17 cellular contexts compared by ENCODE assay signal in the genomic region with DNA sequence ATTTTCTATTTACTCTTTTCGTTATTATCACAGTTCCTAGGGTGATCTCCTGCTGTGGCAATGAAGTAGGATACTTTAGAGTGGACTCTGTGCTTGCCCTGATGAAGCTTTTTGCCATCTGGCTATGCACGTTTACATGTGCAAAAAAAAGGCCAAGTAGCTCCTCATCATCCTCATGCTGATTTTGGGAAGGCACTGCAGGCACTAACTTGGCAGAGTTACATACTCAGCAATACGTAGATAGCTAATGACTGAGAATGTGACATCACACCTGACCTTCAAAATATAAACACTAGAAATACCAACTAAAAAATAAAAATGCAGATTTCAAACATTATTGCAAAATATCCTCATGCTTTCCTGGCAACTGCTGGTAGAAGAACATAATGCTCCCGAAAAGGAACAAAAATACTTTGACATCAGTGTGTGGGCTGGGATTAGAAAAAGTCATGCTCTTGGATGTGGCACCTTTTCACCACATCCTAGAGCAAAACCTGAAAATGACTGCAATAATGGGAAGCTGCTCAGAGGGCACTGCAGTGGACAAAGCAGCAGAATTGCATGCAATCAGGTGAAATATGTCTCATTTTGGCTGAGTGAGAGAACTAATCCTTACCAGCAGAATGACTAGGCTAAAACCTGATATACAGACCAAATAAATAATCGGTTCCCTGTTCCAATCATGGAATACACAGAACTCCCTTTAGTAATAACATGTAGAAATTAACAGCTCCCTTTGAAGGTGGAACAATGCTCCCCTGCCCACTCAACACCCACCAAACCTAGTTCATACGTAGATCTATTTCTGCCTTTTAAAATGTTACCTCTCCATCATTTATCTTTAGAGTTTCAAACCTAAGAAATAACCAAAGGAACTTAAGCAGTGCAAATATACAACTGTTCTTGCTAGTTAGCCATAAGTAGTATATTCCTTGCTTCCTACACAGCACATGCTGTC.
A peak's percentile ranks its signal among the peaks of the same experiment; 100 is the strongest.
DNase-seq lines count a peak whose midpoint lies in the region; ATAC-seq and TF ChIP-seq lines count a peak whose summit lies in the region.
"Had no signal": no experiment of that assay in that cellular context is flagged by ENCODE, and none has a peak within 500 bp of the region (broad histone marks: within the 10 kb centered on the region; RNA-seq: fewer than 3 reads in every experiment).

No MANE protein-coding gene starts in this region.

- H3K27ac ChIP-seq in muscle layer of duodenum (ENCODE audit: low read length): peak overlapping the region; percentile 11

- no peaks in the 10 kb centered on the region for H3K27me3 Mint-ChIP-seq in stimulated activated memory B cell treated with anti-CD40 and anti-IgM and Interleukin-4, amounts not matched to agents 10 μg/mL and 1 μg/mL and 100 μg/mL, for 72 hours
- no peaks in the 10 kb centered on the region for H3K27me3 Mint-ChIP-seq in natural killer cell treated with Interleukin-12 subunit alpha and Interleukin-12 subunit beta and Interleukin-15 and Interleukin-18, amount 100 ng/mL, for 72 hours
- H3K27me3 Mint-ChIP-seq: B cell; CD4-positive, CD25-positive, alpha-beta regulatory T cell had no signal

- peaks cover 6% of the 10 kb centered on the region for H3K36me3 Mint-ChIP-seq in stimulated activated memory B cell treated with anti-CD40 and anti-IgM and Interleukin-4, amounts not matched to agents 10 μg/mL and 1 μg/mL and 100 μg/mL, for 72 hours
- no peaks in the 10 kb centered on the region for H3K36me3 Mint-ChIP-seq in natural killer cell treated with Interleukin-12 subunit alpha and Interleukin-12 subunit beta and Interleukin-15 and Interleukin-18, amount 100 ng/mL, for 72 hours

- intact Hi-C loops in mucosa of descending colon (cut with DNase I, micrococcal nuclease): no loop called here

- H3K9ac ChIP-seq in adipocyte (ENCODE audit: low read length): no peak overlapping the region

- no peak overlapping the region for H3K4me3 Mint-ChIP-seq in stimulated activated memory B cell treated with anti-CD40 and anti-IgM and Interleukin-4, amounts not matched to agents 10 μg/mL and 1 μg/mL and 100 μg/mL, for 72 hours
- H3K4me3 Mint-ChIP-seq in natural killer cell treated with Interleukin-12 subunit alpha and Interleukin-12 subunit beta and Interleukin-15 and Interleukin-18, amount 100 ng/mL, for 72 hours: no peak overlapping the region
- H3K4me3 Mint-ChIP-seq: B cell; CD4-positive, CD25-positive, alpha-beta regulatory T cell had no signal

- TF ChIP-seq CTCF in mucosa of descending colon (IDR thresholded peaks at IDR 0.05): no peak

- peaks cover 12% of the 10 kb centered on the region for H3K4me1 ChIP-seq in adipocyte (ENCODE audit: control insufficient read depth, insufficient read depth, low read length)
- peaks cover 0 to 5% of the 10 kb centered on the region in 2 donors for H3K4me1 ChIP-seq in muscle layer of duodenum (ENCODE audit: control insufficient read depth in 1 of 2, insufficient read depth in 2 of 2, low read length in 2 of 2)
- H3K4me1 ChIP-seq in mucosa of descending colon (ENCODE audit: low read depth): no peaks in the 10 kb centered on the region

- no peaks in the 10 kb centered on the region for H3K4me1 Mint-ChIP-seq in stimulated activated memory B cell treated with anti-CD40 and anti-IgM and Interleukin-4, amounts not matched to agents 10 μg/mL and 1 μg/mL and 100 μg/mL, for 72 hours
- H3K4me1 Mint-ChIP-seq in natural killer cell treated with Interleukin-12 subunit alpha and Interleukin-12 subunit beta and Interleukin-15 and Interleukin-18, amount 100 ng/mL, for 72 hours (ENCODE audit: low read depth in 2 of 2): no peaks in the 10 kb centered on the region
- H3K4me1 Mint-ChIP-seq: B cell; CD4-positive, CD25-positive, alpha-beta regulatory T cell had no signal

- H3K9me3 ChIP-seq in adipocyte (ENCODE audit: control insufficient read depth, low read length) (no peaks in the 10 kb centered on the region), muscle layer of duodenum (ENCODE audit: control insufficient read depth in 1 of 2, low read length in 2 of 2) (no peaks in the 10 kb centered on the region), mucosa of descending colon (no peaks in the 10 kb centered on the region)

- no peaks in the 10 kb centered on the region for H3K36me3 ChIP-seq in adipocyte (ENCODE audit: control insufficient read depth, insufficient read depth, low read length, severe bottlenecking)
- H3K36me3 ChIP-seq in muscle layer of duodenum (ENCODE audit: control insufficient read depth in 1 of 2, insufficient read depth in 2 of 2, low read length in 2 of 2): no peaks in the 10 kb centered on the region
- H3K36me3 ChIP-seq in mucosa of descending colon (ENCODE audit: low read depth): no peaks in the 10 kb centered on the region

- DNase-seq in G401 (ENCODE audit: low spot score) (peak; percentile 76), adipocyte (ENCODE audit: low read depth) (peak; percentile 65), fibroblast of gingiva (ENCODE audit: low read depth) (peak; percentile 92), mucosa of descending colon (no peak)
- DNase-seq in natural killer cell treated with Interleukin-12 subunit alpha and Interleukin-12 subunit beta and Interleukin-15 and Interleukin-18, amount 100 ng/mL, for 72 hours (ENCODE audit: low spot score): no peak
- DNase-seq: ACHN; CD4-positive, CD25-positive, alpha-beta regulatory T cell; H7; MM.1S; NCI-H1092 treated with DMSO at 0.1 percent for 48 hours; NCI-H1694 treated with DMSO at 0.1 percent for 48 hours; NCI-H446; NK-92 treated with Interleukin-12 subunit alpha and Interleukin-12 subunit beta, amount 100 ng/mL, for 24 hours; SIG-M5 had no signal

- H3K4me3 ChIP-seq in adipocyte (ENCODE audit: low read length) (no peak overlapping the region), muscle layer of duodenum (ENCODE audit: low read depth in 1 of 2, low read length in 2 of 2) (no peak overlapping the region), mucosa of descending colon (no peak overlapping the region)

- no peaks in the 10 kb centered on the region for H3K9me3 Mint-ChIP-seq in stimulated activated memory B cell treated with anti-CD40 and anti-IgM and Interleukin-4, amounts not matched to agents 10 μg/mL and 1 μg/mL and 100 μg/mL, for 72 hours
- H3K9me3 Mint-ChIP-seq in natural killer cell treated with Interleukin-12 subunit alpha and Interleukin-12 subunit beta and Interleukin-15 and Interleukin-18, amount 100 ng/mL, for 72 hours: no peaks in the 10 kb centered on the region

- in situ Hi-C loops in G401 (cut with HindIII; ENCODE audit: low sequenced_read_pairs): no loop called here

- no peak for ATAC-seq in stimulated activated memory B cell treated with anti-CD40 and anti-IgM and Interleukin-4, amounts not matched to agents 10 μg/mL and 1 μg/mL and 100 μg/mL, for 72 hours
- no peak for ATAC-seq in mucosa of descending colon
- ATAC-seq in natural killer cell treated with Interleukin-12 subunit alpha and Interleukin-12 subunit beta and Interleukin-15 and Interleukin-18, amount 100 ng/mL, for 72 hours: no peak

- no peak overlapping the region for H3K27ac Mint-ChIP-seq in stimulated activated memory B cell treated with anti-CD40 and anti-IgM and Interleukin-4, amounts not matched to agents 10 μg/mL and 1 μg/mL and 100 μg/mL, for 72 hours
- H3K27ac Mint-ChIP-seq in natural killer cell treated with Interleukin-12 subunit alpha and Interleukin-12 subunit beta and Interleukin-15 and Interleukin-18, amount 100 ng/mL, for 72 hours: no peak overlapping the region
- H3K27ac Mint-ChIP-seq: B cell; CD4-positive, CD25-positive, alpha-beta regulatory T cell had no signal

- no peaks in the 10 kb centered on the region for H3K27me3 ChIP-seq in adipocyte (replicated peaks; ENCODE audit: control insufficient read depth, insufficient read depth, low read length)
- no peaks in the 10 kb centered on the region for H3K27me3 ChIP-seq in muscle layer of duodenum (ENCODE audit: low read depth, low read length)

Comparison
In these comparisons a context has a peak if more than half of its experiments do, and no peak if none do; other contexts are left out.
1. DNase-seq: peak in G401 (single experiment), adipocyte (single experiment) and fibroblast of gingiva (single experiment); none in mucosa of descending colon (0 of 3) and natural killer cell treated with Interleukin-12 subunit alpha and Interleukin-12 subunit beta and Interleukin-15 and Interleukin-18, amount 100 ng/mL, for 72 hours (single experiment).